In the genomic region with DNA sequence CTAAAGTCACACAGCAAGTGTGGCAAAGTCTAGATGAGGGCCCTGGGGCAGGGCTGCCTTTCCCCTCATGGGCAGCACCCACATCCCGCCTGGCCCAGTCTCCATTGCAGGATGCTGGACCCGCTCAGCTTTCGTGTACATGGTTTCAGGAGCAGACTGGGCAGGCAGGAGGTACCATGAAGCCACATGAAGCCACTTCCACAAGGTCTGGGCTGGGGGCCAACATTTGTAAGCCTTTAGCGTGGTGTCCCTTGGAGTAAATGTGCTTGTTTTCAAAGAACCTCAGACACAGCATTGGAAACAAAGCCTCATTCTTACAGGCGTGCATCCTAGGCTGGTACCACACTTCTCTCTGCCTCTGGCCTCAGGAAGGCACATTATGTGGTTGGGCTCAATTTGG, we compare ENCODE assay signal across 25 cellular contexts. TPM values are rescaled to one million over a fixed set of nuclear protein-coding genes. Genes with fewer than 3 reads are reported as not detected.
DNase-seq lines count a peak whose midpoint lies in the region; ATAC-seq and TF ChIP-seq lines count a peak whose summit lies in the region.
"Had no signal": no experiment of that assay in that cellular context is flagged by ENCODE, and none has a peak within 500 bp of the region (broad histone marks: within the 10 kb centered on the region; RNA-seq: fewer than 3 reads in every experiment).

No MANE protein-coding gene starts in this region.

- H2BK5ac ChIP-seq in mesendoderm (ENCODE audit: low read length), result no peak overlapping the region

- no peak overlapping the region for H3K4me3 ChIP-seq in mesendoderm (ENCODE audit: low read length)
- H3K4me3 ChIP-seq: body of pancreas, K562, MG63, smooth muscle cell, transverse colon had no signal

- CTCF ChIA-PET in activated CD4-positive, alpha-beta memory T cell treated with anti-CD3 and anti-CD28 coated beads for 36 hours (lab: Charles Lee), result interaction anchor here (1.7 to 7.9 kb wide), 2 partner anchors 25 to 139 kb away, joined by 3 to 285 read pairs; no protein-coding TSS in a partner anchor

- no peaks in the 10 kb centered on the region for H3K9me3 Mint-ChIP-seq in chondrocyte (ENCODE audit: low read depth)
- no peaks in the 10 kb centered on the region for H3K9me3 Mint-ChIP-seq in activated CD4-positive, alpha-beta memory T cell treated with anti-CD3 and anti-CD28 coated beads for 36 hours
- H3K9me3 Mint-ChIP-seq in activated naive CD8-positive, alpha-beta T cell treated with anti-CD3 and anti-CD28 coated beads, Interleukin-2, amount 50 U/mL, for 24 hours, result no peaks in the 10 kb centered on the region
- H3K9me3 Mint-ChIP-seq: activated T-cell treated with anti-CD3 and anti-CD28 coated beads, Interleukin-2, amount 50 U/mL, for 4 hours; naive thymus-derived CD8-positive, alpha-beta T cell had no signal

- H3K56ac ChIP-seq in mesendoderm (ENCODE audit: low read length), result no peak overlapping the region

- H3K23ac ChIP-seq in mesendoderm (ENCODE audit: low read length), result no peak overlapping the region

- WGBS in mesendoderm (ENCODE audit: extremely low coverage, insufficient coverage, low lambda C conversion rate), result no CpG with 5 or more reads among the region's 5 CpGs

- H4K8ac ChIP-seq in mesendoderm (ENCODE audit: low read depth, low read length), result no peak overlapping the region

- H4K5ac ChIP-seq in mesendoderm (ENCODE audit: low read length), result no peak overlapping the region

- no peak overlapping the region for H3K18ac ChIP-seq in mesendoderm (ENCODE audit: low read length)

- H3K79me1 ChIP-seq in mesendoderm (ENCODE audit: low read length), result peaks cover 5% of the 10 kb centered on the region

- H3K4me3 Mint-ChIP-seq in chondrocyte (ENCODE audit: unreplicated experiment), result no peak overlapping the region
- no peak overlapping the region for H3K4me3 Mint-ChIP-seq in activated CD4-positive, alpha-beta memory T cell treated with anti-CD3 and anti-CD28 coated beads for 36 hours
- no peak overlapping the region for H3K4me3 Mint-ChIP-seq in activated naive CD8-positive, alpha-beta T cell treated with anti-CD3 and anti-CD28 coated beads, Interleukin-2, amount 50 U/mL, for 24 hours
- H3K4me3 Mint-ChIP-seq: activated T-cell treated with anti-CD3 and anti-CD28 coated beads, Interleukin-2, amount 50 U/mL, for 4 hours; naive thymus-derived CD8-positive, alpha-beta T cell had no signal

- no peaks in the 10 kb centered on the region for H3K27me3 ChIP-seq in mesendoderm (ENCODE audit: insufficient read depth, low read length, poor library complexity)
- H3K27me3 ChIP-seq: BE2C, body of pancreas, MG63, transverse colon had no signal

- DNase-seq in Ammon's horn (ENCODE audit: low spot score), result peak; percentile 65
- DNase-seq in M059J (ENCODE audit: low read depth), result peak; percentile 62
- DNase-seq in chondrocyte (ENCODE audit: low spot score), result no peak
- DNase-seq in myocyte (ENCODE audit: low read depth), result peak; percentile 36
- DNase-seq in activated CD4-positive, alpha-beta memory T cell treated with anti-CD3 and anti-CD28 coated beads for 36 hours, result no peak
- DNase-seq in NCI-H2029 treated with DMSO at 0.1 percent for 48 hours (lab: John Stamatoyannopoulos, UW), result no peak
- no peak for DNase-seq in activated naive CD8-positive, alpha-beta T cell treated with anti-CD3 and anti-CD28 coated beads, Interleukin-2, amount 50 U/mL, for 24 hours
- no peak for DNase-seq in mesendoderm
- DNase-seq: activated CD4-positive, alpha-beta T cell treated with anti-CD3 and anti-CD28 coated beads for 48 hours; activated T-cell treated with anti-CD3 and anti-CD28 coated beads, Interleukin-2, amount 50 U/mL, for 4 hours; BE2C; body of pancreas; DMS53; effector memory CD4-positive, alpha-beta T cell; erythroblast; HCEC 1CT; MG63; naive thymus-derived CD8-positive, alpha-beta T cell; NCI-H1105 treated with DMSO at 0.1 percent for 48 hours; NCI-H2029; stimulated activated CD4-positive, alpha-beta T cell treated with anti-CD3 and anti-CD28 coated beads, Interleukin-2, amount 100 ng/mL, for 24 hours; transverse colon; WERI-Rb-1 had no signal

- H3K4me2 ChIP-seq in mesendoderm (ENCODE audit: low read length), result no peak overlapping the region
- H3K4me2 ChIP-seq: smooth muscle cell had no signal

- no peak overlapping the region for H3K9ac ChIP-seq in mesendoderm (ENCODE audit: low read length)

- H2BK15ac ChIP-seq in mesendoderm (replicated peaks; ENCODE audit: low read depth), result no peak overlapping the region

- intact Hi-C loops in activated CD4-positive, alpha-beta memory T cell treated with anti-CD3 and anti-CD28 coated beads for 36 hours (cut with micrococcal nuclease), result loop anchor here (5.0 kb wide), 1 partner anchor 673 kb away; no protein-coding TSS in a partner anchor

- no peak overlapping the region for H3K27ac ChIP-seq in mesendoderm (ENCODE audit: low read depth, low read length)
- H3K27ac ChIP-seq: body of pancreas, transverse colon, WERI-Rb-1 had no signal

- no peak for ATAC-seq in activated naive CD8-positive, alpha-beta T cell treated with anti-CD3 and anti-CD28 coated beads, Interleukin-2, amount 50 U/mL, for 24 hours
- ATAC-seq: activated T-cell treated with anti-CD3 and anti-CD28 coated beads, Interleukin-2, amount 50 U/mL, for 4 hours; body of pancreas; K562; naive thymus-derived CD8-positive, alpha-beta T cell had no signal

- peaks cover 51% of the 10 kb centered on the region for H3K36me3 Mint-ChIP-seq in chondrocyte (ENCODE audit: low read depth)
- H3K36me3 Mint-ChIP-seq in activated CD4-positive, alpha-beta memory T cell treated with anti-CD3 and anti-CD28 coated beads for 36 hours, result no peaks in the 10 kb centered on the region
- no peaks in the 10 kb centered on the region for H3K36me3 Mint-ChIP-seq in activated naive CD8-positive, alpha-beta T cell treated with anti-CD3 and anti-CD28 coated beads, Interleukin-2, amount 50 U/mL, for 24 hours (ENCODE audit: low read depth)
- H3K36me3 Mint-ChIP-seq: naive thymus-derived CD8-positive, alpha-beta T cell had no signal

- no peak overlapping the region for H2BK120ac ChIP-seq in mesendoderm (ENCODE audit: low read depth, low read length)

- no peaks in the 10 kb centered on the region for H3K27me3 Mint-ChIP-seq in chondrocyte (ENCODE audit: low read depth)
- no peaks in the 10 kb centered on the region for H3K27me3 Mint-ChIP-seq in activated CD4-positive, alpha-beta memory T cell treated with anti-CD3 and anti-CD28 coated beads for 36 hours
- peaks cover 3% of the 10 kb centered on the region for H3K27me3 Mint-ChIP-seq in activated naive CD8-positive, alpha-beta T cell treated with anti-CD3 and anti-CD28 coated beads, Interleukin-2, amount 50 U/mL, for 24 hours

- peak overlapping the region; percentile 36 for H3K27ac Mint-ChIP-seq in chondrocyte (ENCODE audit: unreplicated experiment)
- no peak overlapping the region for H3K27ac Mint-ChIP-seq in activated CD4-positive, alpha-beta memory T cell treated with anti-CD3 and anti-CD28 coated beads for 36 hours
- H3K27ac Mint-ChIP-seq in activated naive CD8-positive, alpha-beta T cell treated with anti-CD3 and anti-CD28 coated beads, Interleukin-2, amount 50 U/mL, for 24 hours, result no peak overlapping the region

- peaks cover 44% of the 10 kb centered on the region for H3K36me3 ChIP-seq in mesendoderm (ENCODE audit: control insufficient read depth, insufficient read depth, low read length)
- H3K36me3 ChIP-seq: WERI-Rb-1 had no signal

- no peaks in the 10 kb centered on the region for H3K79me2 ChIP-seq in mesendoderm (ENCODE audit: control insufficient read depth, insufficient read depth, low read length)

- no peak overlapping the region for H3K4ac ChIP-seq in mesendoderm (ENCODE audit: low read depth, low read length)

- peaks cover 50% of the 10 kb centered on the region for H3K4me1 Mint-ChIP-seq in chondrocyte (ENCODE audit: low read depth)
- H3K4me1 Mint-ChIP-seq in activated CD4-positive, alpha-beta memory T cell treated with anti-CD3 and anti-CD28 coated beads for 36 hours (ENCODE audit: low read depth), result peaks cover 3% of the 10 kb centered on the region
- H3K4me1 Mint-ChIP-seq in activated naive CD8-positive, alpha-beta T cell treated with anti-CD3 and anti-CD28 coated beads, Interleukin-2, amount 50 U/mL, for 24 hours, result peaks cover 5% of the 10 kb centered on the region

- H2AK5ac ChIP-seq in mesendoderm (ENCODE audit: low read length), result no peak overlapping the region

- peaks cover 6% of the 10 kb centered on the region for H3K4me1 ChIP-seq in mesendoderm (ENCODE audit: control insufficient read depth, low read depth, low read length)

- TF ChIP-seq CTCF in chondrocyte (IDR thresholded peaks at IDR 0.05), result no peak

- POLR2A ChIA-PET in activated CD4-positive, alpha-beta memory T cell treated with anti-CD3 and anti-CD28 coated beads for 36 hours (lab: Charles Lee), result no interaction called here

RNA-seq across cellular contexts. Expression of gene UMPS, which starts 34.5 kb away (rescaled TPM):
- total RNA-seq in M059J (2014; rRNA removed; shearing (Covaris generic)), result 36.9 and 43.9 TPM in 2 replicates
- total RNA-seq in chondrocyte (16.6 to 24.0 TPM (median 19.4 TPM) in 3 replicates), myocyte (11.6 and 18.7 TPM in 2 replicates)
- 19.9 TPM for polyA plus RNA-seq in myocyte (2012)
- 10 to 100 TPM; 40.9 to 48.1 TPM for total RNA-seq in activated CD4-positive, alpha-beta memory T cell treated with anti-CD3 and anti-CD28 coated beads for 36 hours
- polyA plus RNA-seq in mesendoderm (2013, experiment 1 of 2), result 45.8 TPM
- 45.3 TPM for polyA plus RNA-seq in mesendoderm (2013, experiment 2 of 2)

Comparison
In these comparisons a context has a peak if more than half of its experiments do, and no peak if none do; other contexts are left out.
1. DNase-seq: peak in Ammon's horn (single experiment), M059J (single experiment) and myocyte (single experiment); none in chondrocyte (single experiment), activated CD4-positive, alpha-beta memory T cell treated with anti-CD3 and anti-CD28 coated beads for 36 hours (single experiment), NCI-H2029 treated with DMSO at 0.1 percent for 48 hours (single experiment), activated naive CD8-positive, alpha-beta T cell treated with anti-CD3 and anti-CD28 coated beads, Interleukin-2, amount 50 U/mL, for 24 hours (single experiment) and mesendoderm (single experiment).